Comparison of ENCODE assay signal across 12 cellular contexts in genomic region chr11:45405916-45406670, GRCh38.
DNase-seq lines count a peak whose midpoint lies in the region; ATAC-seq, FAIRE-seq and TF ChIP-seq lines count a peak whose summit lies in the region.
"Had no signal": no experiment of that assay in that cellular context is flagged by ENCODE, and none has a peak within 500 bp of the region (broad histone marks: within the 10 kb centered on the region; RNA-seq: fewer than 3 reads in every experiment).

No MANE protein-coding gene starts in this region.

- H3K27me3 Mint-ChIP-seq in chondrocyte (ENCODE audit: low read depth) (peaks cover 14% of the 10 kb centered on the region), neural progenitor cell (ENCODE audit: insufficient read depth, low read depth) (peaks cover 26% of the 10 kb centered on the region)

- H3K9ac ChIP-seq in neural progenitor cell: no peak overlapping the region

- no peak overlapping the region for H3K4me3 ChIP-seq in neural progenitor cell

- ATAC-seq in HG03432 (IDR thresholded peaks at IDR 0.05; ENCODE audit: unreplicated experiment): no peak

- FAIRE-seq in G401.6 (lab: Jason Lieb, UNC): peak; percentile 30
- no peak for FAIRE-seq in urothelium cell line (lab: Jason Lieb, UNC)
- FAIRE-seq: GM18507 had no signal

- TF ChIP-seq CTCF in chondrocyte (IDR thresholded peaks at IDR 0.05) (peak; percentile 81), neural progenitor cell (IDR thresholded peaks at IDR 0.05) (peak; percentile 66)

- no peaks in the 10 kb centered on the region for H3K36me3 Mint-ChIP-seq in chondrocyte (ENCODE audit: low read depth)
- no peaks in the 10 kb centered on the region for H3K36me3 Mint-ChIP-seq in neural progenitor cell

- H4K20me1 ChIP-seq in neural progenitor cell (ENCODE audit: low read depth): no peaks in the 10 kb centered on the region

- DNase-seq in MV-4-11 (lab: John Stamatoyannopoulos, UW): peak; percentile 21
- no peak for DNase-seq in chondrocyte (ENCODE audit: low spot score)
- DNase-seq in neural progenitor cell (ENCODE audit: low spot score): no peak
- DNase-seq in urothelium cell line (ENCODE audit: low spot score): no peak
- no peak for DNase-seq in HPDE6-E6E7 (ENCODE audit: extremely low spot score)
- no peak for DNase-seq in COR-L47 (lab: John Stamatoyannopoulos, UW)
- DNase-seq: activated CD4-positive, alpha-beta T cell treated with anti-CD3 and anti-CD28 coated beads, Interleukin-2, amount 50 U/mL, for 48 hours; NCI-H187 treated with DMSO at 0.1 percent for 48 hours; stimulated activated CD4-positive, alpha-beta T cell treated with anti-CD3 and anti-CD28 coated beads, Interleukin-2, amount 100 ng/mL, for 48 hours had no signal

- H3K4me3 Mint-ChIP-seq in chondrocyte (ENCODE audit: unreplicated experiment) (no peak overlapping the region), neural progenitor cell (no peak overlapping the region)

- H3K27ac Mint-ChIP-seq in chondrocyte (ENCODE audit: unreplicated experiment) (no peak overlapping the region), neural progenitor cell (no peak overlapping the region)

- no peak overlapping the region for H2AFZ ChIP-seq in neural progenitor cell (replicated peaks)

- H3K27ac ChIP-seq in neural progenitor cell: no peak overlapping the region

- H3F3A ChIP-seq in neural progenitor cell (ENCODE audit: low read depth): peaks cover 3% of the 10 kb centered on the region

- H3K4me2 ChIP-seq in neural progenitor cell: no peak overlapping the region

- H3K27me3 ChIP-seq in neural progenitor cell: peaks cover 33% of the 10 kb centered on the region

- H3K36me3 ChIP-seq in neural progenitor cell: no peaks in the 10 kb centered on the region

- no peaks in the 10 kb centered on the region for H3K9me3 ChIP-seq in neural progenitor cell (ENCODE audit: low read depth)

- H3K4me1 Mint-ChIP-seq in chondrocyte (ENCODE audit: low read depth) (peaks cover 23% of the 10 kb centered on the region), neural progenitor cell (peaks cover 37% of the 10 kb centered on the region)

- no peaks in the 10 kb centered on the region for H3K79me2 ChIP-seq in neural progenitor cell (ENCODE audit: low read depth)

- H3K9me3 Mint-ChIP-seq in chondrocyte (ENCODE audit: low read depth) (no peaks in the 10 kb centered on the region), neural progenitor cell (no peaks in the 10 kb centered on the region)

- peaks cover 17% of the 10 kb centered on the region for H3K4me1 ChIP-seq in neural progenitor cell
